In the genomic region with DNA sequence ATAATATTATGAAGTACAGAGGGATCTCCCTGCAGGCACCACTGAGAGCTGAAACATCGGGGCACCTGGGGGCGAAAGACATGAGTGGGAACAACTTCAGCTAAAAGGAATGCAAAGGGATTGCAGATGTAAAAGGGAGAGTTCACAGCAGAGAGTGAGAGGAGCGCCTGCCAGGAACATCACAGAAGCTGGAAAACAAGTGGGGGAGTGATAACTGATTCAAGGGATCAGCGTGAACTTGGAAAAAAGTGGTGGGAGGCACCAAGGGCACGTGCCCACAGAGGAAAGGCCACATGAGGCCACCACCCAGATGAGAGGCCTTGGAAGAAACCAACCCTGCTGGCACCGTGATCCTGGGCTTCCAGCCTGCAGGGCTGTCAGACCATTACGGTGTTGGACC, we compare ENCODE assay signal across 14 cellular contexts. TPM values are rescaled to one million over a fixed set of nuclear protein-coding genes. Genes with fewer than 3 reads are reported as not detected.
"Had no signal": no experiment of that assay in that cellular context is flagged by ENCODE, and none has a peak within 500 bp of the region (broad histone marks: within the 10 kb centered on the region; RNA-seq: fewer than 3 reads in every experiment).

No MANE protein-coding gene starts in this region.

RNA-seq across cellular contexts. Expression of a gene that starts 15.0 kb away (rescaled TPM):
- total RNA-seq: activated B cell treated with CpG ODN at 0.5 μM for 24 hours had no signal

RNA-seq across cellular contexts. Expression of a gene that starts 31.8 kb away (rescaled TPM):
- total RNA-seq: activated B cell treated with CpG ODN at 0.5 μM for 24 hours; activated CD4-positive, alpha-beta memory T cell treated with anti-CD3 and anti-CD28 coated beads for 36 hours; activated CD4-positive, alpha-beta memory T cell treated with anti-CD3 and anti-CD28 coated beads, Interleukin-2, amount 10 ng/mL, durations not matched to agents 7 days and 5 days; activated CD4-positive, alpha-beta T cell treated with anti-CD3 and anti-CD28 coated beads for 36 hours; activated CD4-positive, alpha-beta T cell treated with anti-CD3 and anti-CD28 coated beads, Interleukin-2, amount 10 ng/mL, durations not matched to agents 24 days and 14 days; activated CD4-positive, alpha-beta T cell treated with anti-CD3 and anti-CD28 coated beads, Interleukin-2, amount 10 ng/mL, durations not matched to agents 7 days and 5 days; activated CD8-positive, alpha-beta memory T cell treated with anti-CD3 and anti-CD28 coated beads for 36 hours; activated CD8-positive, alpha-beta memory T cell treated with anti-CD3 and anti-CD28 coated beads, Interleukin-2, amount 10 ng/mL, durations not matched to agents 7 days and 5 days; activated CD8-positive, alpha-beta T cell treated with anti-CD3 and anti-CD28 coated beads, Interleukin-2, amount 10 ng/mL, durations not matched to agents 7 days and 5 days; T-cell; T-helper 1 cell treated with Interleukin-12 subunit alpha and Interleukin-12 subunit beta and Interleukin-4 antibody, amounts not matched to agents 30 ng/mL and 1 ng/mL, for 36 hours; T-helper 17 cell; T-helper 2 cell treated with Interferon-gamma antibody and Interleukin-4, amounts not matched to agents 100 ng/mL and 5 ng/mL, for 36 hours; WTC11 had no signal
